In the genomic region with DNA sequence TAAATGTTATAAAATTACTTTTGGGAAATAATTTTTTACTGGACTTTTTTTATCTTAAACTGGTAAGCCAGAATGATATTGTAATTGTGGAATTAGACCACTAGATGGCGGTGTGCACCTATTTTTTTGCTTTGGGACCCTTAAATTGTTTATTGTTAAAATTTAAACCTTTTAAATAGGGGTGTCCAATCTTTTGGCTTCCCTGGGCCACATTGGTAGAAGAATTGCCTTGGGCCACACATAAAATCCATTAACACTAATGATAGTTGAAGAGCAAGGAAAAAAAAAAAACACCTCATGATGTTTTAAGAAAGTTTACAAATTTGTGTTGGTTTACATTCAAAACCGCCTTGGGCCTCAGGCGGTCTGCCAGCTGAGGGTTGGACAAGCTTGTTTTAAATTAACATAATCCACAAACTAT, we compare ENCODE assay signal across 9 cellular contexts. TPM values are rescaled to one million over a fixed set of nuclear protein-coding genes. Genes with fewer than 3 reads are reported as not detected.
DNase-seq lines count a peak whose midpoint lies in the region; ATAC-seq and TF ChIP-seq lines count a peak whose summit lies in the region.
"Had no signal": no experiment of that assay in that cellular context is flagged by ENCODE, and none has a peak within 500 bp of the region (broad histone marks: within the 10 kb centered on the region; RNA-seq: fewer than 3 reads in every experiment).

No MANE protein-coding gene starts in this region.

- H3K4me3 ChIP-seq in MM.1S (ENCODE audit: low read length) (no peak overlapping the region), brain microvascular endothelial cell (ENCODE audit: low read depth, low read length) (no peak overlapping the region), right lobe of liver (no peak overlapping the region)

- H3K9me2 ChIP-seq in MM.1S (replicated peaks; ENCODE audit: insufficient read depth, low read length), result no peaks in the 10 kb centered on the region

- H3K4me2 ChIP-seq in MM.1S (ENCODE audit: low read depth, low read length), result no peak overlapping the region

- H3K27ac ChIP-seq in MM.1S (ENCODE audit: low read length) (no peak overlapping the region), brain microvascular endothelial cell (no peak overlapping the region), right lobe of liver (no peak overlapping the region)

- no peak for TF ChIP-seq POLR2A in right lobe of liver (IDR thresholded peaks at IDR 0.05)

- H3K9me3 ChIP-seq in MM.1S (replicated peaks; ENCODE audit: insufficient read depth, low read length) (no peaks in the 10 kb centered on the region), right lobe of liver (no peaks in the 10 kb centered on the region)

- H2AFZ ChIP-seq in MM.1S (ENCODE audit: low read length), result no peak overlapping the region

- no peaks in the 10 kb centered on the region for H3K36me3 Mint-ChIP-seq in activated naive CD4-positive, alpha-beta T cell treated with anti-CD3 and anti-CD28 coated beads, Interleukin-2, amount 10 ng/mL, durations not matched to agents 7 days and 5 days

- no peak for ATAC-seq in right lobe of liver
- ATAC-seq: activated T-cell treated with anti-CD3 and anti-CD28 coated beads, Interleukin-2, amount 50 U/mL, for 72 hours had no signal

- in situ Hi-C loops in brain microvascular endothelial cell (cut with HindIII; ENCODE audit: low pct_ligation_motif_present, low sequenced_read_pairs), result no loop called here

- CTCF ChIA-PET in activated naive CD4-positive, alpha-beta T cell treated with anti-CD3 and anti-CD28 coated beads, Interleukin-2, amount 10 ng/mL, durations not matched to agents 7 days and 5 days (lab: Charles Lee), result interaction anchor here (0.8 to 3.1 kb wide), 6 partner anchors 10 to 504 kb away, joined by 3 to 15 read pairs (median 4); no protein-coding TSS in a partner anchor

- peak; percentile 66 for TF ChIP-seq CTCF in MM.1S (IDR thresholded peaks at IDR 0.05; ENCODE audit: low read length)
- TF ChIP-seq CTCF in brain microvascular endothelial cell (IDR thresholded peaks at IDR 0.05; ENCODE audit: low read depth, low read length, missing control alignments), result peak; percentile 42
- peak; percentile 71 to 83 (median 78) for TF ChIP-seq CTCF in right lobe of liver (IDR thresholded peaks at IDR 0.05)

- no peaks in the 10 kb centered on the region for H3F3A ChIP-seq in MM.1S (ENCODE audit: insufficient read depth, low read length)

- H3K4me1 ChIP-seq in MM.1S (ENCODE audit: low read length) (no peaks in the 10 kb centered on the region), right lobe of liver (no peaks in the 10 kb centered on the region)

- no peaks in the 10 kb centered on the region for H3K9me3 Mint-ChIP-seq in activated naive CD4-positive, alpha-beta T cell treated with anti-CD3 and anti-CD28 coated beads, Interleukin-2, amount 10 ng/mL, durations not matched to agents 7 days and 5 days
- H3K9me3 Mint-ChIP-seq: activated T-cell treated with anti-CD3 and anti-CD28 coated beads, Interleukin-2, amount 50 U/mL, for 72 hours had no signal

- peaks cover 24% of the 10 kb centered on the region for H3K4me1 Mint-ChIP-seq in activated naive CD4-positive, alpha-beta T cell treated with anti-CD3 and anti-CD28 coated beads, Interleukin-2, amount 10 ng/mL, durations not matched to agents 7 days and 5 days

- no peak overlapping the region for H3K27ac Mint-ChIP-seq in activated naive CD4-positive, alpha-beta T cell treated with anti-CD3 and anti-CD28 coated beads, Interleukin-2, amount 10 ng/mL, durations not matched to agents 7 days and 5 days
- H3K27ac Mint-ChIP-seq: activated T-cell treated with anti-CD3 and anti-CD28 coated beads, Interleukin-2, amount 50 U/mL, for 72 hours had no signal

- H3K27me3 ChIP-seq in MM.1S (replicated peaks; ENCODE audit: insufficient read depth, low read length) (no peaks in the 10 kb centered on the region), brain microvascular endothelial cell (replicated peaks) (peaks cover 2% of the 10 kb centered on the region), right lobe of liver (no peaks in the 10 kb centered on the region)

- no peak overlapping the region for H3K4me3 Mint-ChIP-seq in activated naive CD4-positive, alpha-beta T cell treated with anti-CD3 and anti-CD28 coated beads, Interleukin-2, amount 10 ng/mL, durations not matched to agents 7 days and 5 days
- H3K4me3 Mint-ChIP-seq: activated T-cell treated with anti-CD3 and anti-CD28 coated beads, Interleukin-2, amount 50 U/mL, for 72 hours had no signal

- no peak overlapping the region for H3K9ac ChIP-seq in MM.1S (ENCODE audit: low read length)

- no peaks in the 10 kb centered on the region for H3K36me3 ChIP-seq in MM.1S (replicated peaks; ENCODE audit: insufficient read depth, low read length)
- no peaks in the 10 kb centered on the region for H3K36me3 ChIP-seq in brain microvascular endothelial cell (replicated peaks)
- no peaks in the 10 kb centered on the region for H3K36me3 ChIP-seq in right lobe of liver

- no peaks in the 10 kb centered on the region for H4K20me1 ChIP-seq in MM.1S (ENCODE audit: insufficient read depth, low read length)

- intact Hi-C loops in right lobe of liver (cut with DNase I), result no loop called here

- H3K27me3 Mint-ChIP-seq in activated naive CD4-positive, alpha-beta T cell treated with anti-CD3 and anti-CD28 coated beads, Interleukin-2, amount 10 ng/mL, durations not matched to agents 7 days and 5 days, result peaks cover 62% of the 10 kb centered on the region

- no peaks in the 10 kb centered on the region for H3K79me2 ChIP-seq in MM.1S (ENCODE audit: low read length)

- 13% methylated on average over 3 of the region's 3 CpGs for whole genome bisulfite sequencing in right lobe of liver (ENCODE audit: insufficient coverage, low coverage, low lambda C conversion rate, missing lambda C conversion rate)

- DNase-seq in NCI-H2171 treated with DMSO at 0.1 percent for 48 hours (lab: John Stamatoyannopoulos, UW) (peak; percentile 55), NCI-H2171 (lab: John Stamatoyannopoulos, UW) (no peak), MM.1S (peak; percentile 51), brain microvascular endothelial cell (no peak), right lobe of liver (peak in 1 of 3 donors; percentile 27), middle frontal gyrus (ENCODE audit: extremely low spot score, low spot score) (no peak)
- no peak for DNase-seq in stimulated activated CD4-positive, alpha-beta T cell treated with anti-CD3 and anti-CD28 coated beads, Interleukin-4, amount 100 ng/mL, for 1 hour
- DNase-seq in activated naive CD4-positive, alpha-beta T cell treated with anti-CD3 and anti-CD28 coated beads, Interleukin-2, amount 10 ng/mL, durations not matched to agents 7 days and 5 days, result no peak

RNA-seq across cellular contexts. Expression of a gene that starts 28.4 kb away (rescaled TPM):
- 100 to 1,000 TPM in 2 of 6 experiments, 10 to 100 TPM in 4; 11.4 to 130 (median 30.9) TPM for total RNA-seq in right lobe of liver

Comparison
In these comparisons a context has a peak if more than half of its experiments do, and no peak if none do; other contexts are left out.
1. DNase-seq: peak in NCI-H2171 treated with DMSO at 0.1 percent for 48 hours (single experiment) and MM.1S (single experiment); none in NCI-H2171 (single experiment), brain microvascular endothelial cell (single experiment), middle frontal gyrus (single experiment), stimulated activated CD4-positive, alpha-beta T cell treated with anti-CD3 and anti-CD28 coated beads, Interleukin-4, amount 100 ng/mL, for 1 hour (single experiment) and activated naive CD4-positive, alpha-beta T cell treated with anti-CD3 and anti-CD28 coated beads, Interleukin-2, amount 10 ng/mL, durations not matched to agents 7 days and 5 days (single experiment).
2. Peak in every context shown above with its lines, with median percentiles within 50 percentile points of each other: CTCF ChIP-seq.